In the genomic region with DNA sequence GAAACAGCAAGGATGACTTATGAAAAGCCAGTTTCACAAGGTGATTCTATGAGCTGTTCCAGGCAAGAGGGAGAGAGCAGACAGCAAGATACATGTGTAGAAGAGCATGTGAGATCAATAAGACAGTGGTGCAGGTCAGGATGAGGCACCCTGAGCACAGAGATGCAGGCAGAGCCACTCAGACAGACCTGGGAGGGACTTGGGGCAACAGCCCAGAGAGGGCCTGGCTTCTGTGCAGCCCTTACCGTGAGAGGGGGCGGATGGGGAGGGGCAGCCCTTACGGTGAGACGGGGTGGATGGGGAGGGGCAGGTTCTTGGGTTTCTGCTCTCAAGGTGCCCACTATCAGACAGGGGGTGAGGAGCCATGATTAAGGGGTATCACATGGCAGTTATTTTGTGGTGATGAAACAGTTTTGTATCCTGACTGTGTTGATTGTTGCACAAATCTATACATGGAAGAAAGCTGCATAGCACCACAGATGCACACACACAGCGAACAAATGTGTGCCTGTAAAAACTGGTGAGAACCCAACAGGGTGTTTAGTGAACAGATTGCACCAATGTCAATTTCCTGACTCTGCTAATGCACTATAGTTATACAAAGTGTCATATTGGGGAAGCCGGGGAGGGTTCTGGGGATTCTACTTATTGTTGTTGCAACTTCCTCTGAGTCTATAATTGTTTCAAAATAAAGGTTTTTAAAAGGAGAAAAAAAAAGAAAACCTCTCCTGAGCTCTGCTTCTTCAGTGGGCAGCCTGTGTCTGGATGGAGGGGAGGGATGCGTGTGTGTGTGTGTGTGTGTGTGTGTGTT, we compare ENCODE assay signal across 29 cellular contexts. TPM values are rescaled to one million over a fixed set of nuclear protein-coding genes. Genes with fewer than 3 reads are reported as not detected.
A peak's percentile ranks its signal among the peaks of the same experiment; 100 is the strongest.
DNase-seq lines count a peak whose midpoint lies in the region; ATAC-seq and TF ChIP-seq lines count a peak whose summit lies in the region.
"Had no signal": no experiment of that assay in that cellular context is flagged by ENCODE, and none has a peak within 500 bp of the region (broad histone marks: within the 10 kb centered on the region; RNA-seq: fewer than 3 reads in every experiment).

No MANE protein-coding gene starts in this region.

- ATAC-seq in GM23338, result peak; percentile 74
- peak; percentile 81 for ATAC-seq in WTC11
- ATAC-seq in GM21529 (IDR thresholded peaks at IDR 0.05; ENCODE audit: unreplicated experiment), result no peak
- ATAC-seq: activated CD8-positive, alpha-beta T cell treated with anti-CD3 and anti-CD28 coated beads for 36 hours; activated T-helper 17 cell treated with anti-CD3 and anti-CD28 coated beads, Interleukin-2, amount 50 U/mL, for 72 hours; right lobe of liver had no signal

- H2BK5ac ChIP-seq in neuronal stem cell (ENCODE audit: low read length), result no peak overlapping the region

- no peak overlapping the region for H2BK12ac ChIP-seq in neuronal stem cell (ENCODE audit: low read length)

- H4K8ac ChIP-seq in neuronal stem cell (ENCODE audit: low read depth, low read length), result no peak overlapping the region

- H3K36me3 ChIP-seq in GM23338 (ENCODE audit: insufficient read depth) (no peaks in the 10 kb centered on the region), neuronal stem cell (replicated peaks in 1 of 2; ENCODE audit: control insufficient read depth in 2 of 2, insufficient read depth in 2 of 2, low read length in 2 of 2) (no peaks in the 10 kb centered on the region), colonic mucosa (no peaks in the 10 kb centered on the region)
- H3K36me3 ChIP-seq in CD4-positive, alpha-beta memory T cell (ENCODE audit: insufficient read depth, low read length), result no peaks in the 10 kb centered on the region
- H3K36me3 ChIP-seq: BLaER1 treated with 17β-estradiol and CSF1 and Interleukin-3, amounts not matched to agents 10 nM and 100 nM; right lobe of liver had no signal

- WGBS in neuronal stem cell (ENCODE audit: extremely low coverage in 2 of 2, insufficient read length in 2 of 2, insufficient replicate concordance in 1 of 2), 2 donors, result no CpG with 5 or more reads among the region's 7 CpGs

- H3K27me3 ChIP-seq in GM23338 (ENCODE audit: insufficient read depth) (no peaks in the 10 kb centered on the region), neuronal stem cell (ENCODE audit: control insufficient read depth in 3 of 3, insufficient read depth in 3 of 3, low read depth in 1 of 3, low read length in 3 of 3) (peaks cover 0 to 12% (median 0%) of the 10 kb centered on the region in 3 experiments), colonic mucosa (no peaks in the 10 kb centered on the region)
- H3K27me3 ChIP-seq in CD4-positive, alpha-beta memory T cell (ENCODE audit: insufficient read depth, low read length), result no peaks in the 10 kb centered on the region
- H3K27me3 ChIP-seq: BLaER1 treated with 17β-estradiol and CSF1 and Interleukin-3, amounts not matched to agents 10 nM and 100 nM; right lobe of liver had no signal

- H2AFZ ChIP-seq in GM23338, result no peak overlapping the region
- no peak overlapping the region for H2AFZ ChIP-seq in neuronal stem cell (ENCODE audit: low read length)

- no peaks in the 10 kb centered on the region for H3K79me2 ChIP-seq in GM23338 (replicated peaks; ENCODE audit: insufficient read depth)

- H2AK5ac ChIP-seq in neuronal stem cell (ENCODE audit: low read depth, low read length), result no peak overlapping the region

- H3K36me3 Mint-ChIP-seq in GM23338 (ENCODE audit: low read depth), result no peaks in the 10 kb centered on the region
- no peaks in the 10 kb centered on the region for H3K36me3 Mint-ChIP-seq in WTC11
- H3K36me3 Mint-ChIP-seq in CD4-positive, alpha-beta memory T cell, result no peaks in the 10 kb centered on the region

- H3K4me3 Mint-ChIP-seq in GM23338 (no peak overlapping the region), WTC11 (no peak overlapping the region)
- H3K4me3 Mint-ChIP-seq in CD4-positive, alpha-beta memory T cell, result no peak overlapping the region
- H3K4me3 Mint-ChIP-seq: activated CD8-positive, alpha-beta T cell treated with anti-CD3 and anti-CD28 coated beads for 36 hours; activated T-helper 17 cell treated with anti-CD3 and anti-CD28 coated beads, Interleukin-2, amount 50 U/mL, for 72 hours had no signal

- peak overlapping the region; percentile 24 for H4K91ac ChIP-seq in neuronal stem cell (ENCODE audit: low read depth, low read length, poor library complexity)

- peaks cover 7% of the 10 kb centered on the region for H3K27me3 Mint-ChIP-seq in GM23338 (ENCODE audit: insufficient read depth, low read depth, poor library complexity)
- no peaks in the 10 kb centered on the region for H3K27me3 Mint-ChIP-seq in WTC11 (ENCODE audit: low read depth)
- peaks cover 2 to 4% of the 10 kb centered on the region in 2 donors for H3K27me3 Mint-ChIP-seq in CD4-positive, alpha-beta memory T cell

- CTCF ChIA-PET in WTC11 (lab: Charles Lee), result interaction anchor here (1.0 to 1.4 kb wide), 2 partner anchors 9 to 102 kb away, joined by 3 to 5 read pairs; no protein-coding TSS in a partner anchor
- CTCF ChIA-PET in CD4-positive, alpha-beta memory T cell (lab: Charles Lee; ENCODE audit: partially characterized antibody), result no interaction called here

- H3K4me1 ChIP-seq in GM23338 (ENCODE audit: insufficient read depth) (no peaks in the 10 kb centered on the region), neuronal stem cell (ENCODE audit: control insufficient read depth in 2 of 2, insufficient read depth in 1 of 2, low read depth in 1 of 2, low read length in 2 of 2) (peaks cover 0 to 7% of the 10 kb centered on the region in 2 donors), colonic mucosa (no peaks in the 10 kb centered on the region)
- no peaks in the 10 kb centered on the region for H3K4me1 ChIP-seq in CD4-positive, alpha-beta memory T cell (ENCODE audit: insufficient read depth, low read length)
- H3K4me1 ChIP-seq: right lobe of liver had no signal

- TF ChIP-seq CTCF in GM23338 (conservative IDR thresholded peaks at IDR 0.05; ENCODE audit: low read depth in 2 of 2), result no peak
- TF ChIP-seq CTCF in NB4 (IDR thresholded peaks at IDR 0.05; ENCODE audit: low read depth, low read length), result no peak
- TF ChIP-seq CTCF in WTC11 (IDR thresholded peaks at IDR 0.05), result no peak
- no peak for TF ChIP-seq CTCF in colonic mucosa (IDR thresholded peaks at IDR 0.05)

- H3K27ac Mint-ChIP-seq in GM23338 (no peak overlapping the region), WTC11 (no peak overlapping the region)
- peak overlapping the region in 1 of 7 donors; percentile 53 for H3K27ac Mint-ChIP-seq in CD4-positive, alpha-beta memory T cell
- H3K27ac Mint-ChIP-seq: activated CD8-positive, alpha-beta T cell treated with anti-CD3 and anti-CD28 coated beads for 36 hours; activated T-helper 17 cell treated with anti-CD3 and anti-CD28 coated beads, Interleukin-2, amount 50 U/mL, for 72 hours had no signal

- no peak overlapping the region for H3K4ac ChIP-seq in neuronal stem cell (ENCODE audit: low read length)

- no peak overlapping the region for H2BK120ac ChIP-seq in neuronal stem cell (ENCODE audit: low read depth, low read length)

- no peak overlapping the region for H3K4me3 ChIP-seq in GM23338
- H3K4me3 ChIP-seq in NB4 (ENCODE audit: low read depth, low read length), result no peak overlapping the region
- H3K4me3 ChIP-seq in neuronal stem cell (ENCODE audit: low read length in 2 of 2), result no peak overlapping the region
- H3K4me3 ChIP-seq in CD4-positive, alpha-beta memory T cell (ENCODE audit: low read length in 2 of 2), result no peak overlapping the region
- H3K4me3 ChIP-seq in colonic mucosa, result no peak overlapping the region
- H3K4me3 ChIP-seq: BLaER1 treated with 17β-estradiol and CSF1 and Interleukin-3, amounts not matched to agents 10 nM and 100 nM; right lobe of liver had no signal

- no peaks in the 10 kb centered on the region for H3K9me2 ChIP-seq in GM23338 (ENCODE audit: insufficient read depth)

- TF ChIP-seq POLR2A in NB4 (IDR thresholded peaks at IDR 0.05; ENCODE audit: extremely low read depth, insufficient read length), result no peak

- H3K9me3 ChIP-seq in neuronal stem cell (replicated peaks in 1 of 2; ENCODE audit: control insufficient read depth in 2 of 2, insufficient read depth in 1 of 2, low read depth in 1 of 2, low read length in 2 of 2) (no peaks in the 10 kb centered on the region), colonic mucosa (no peaks in the 10 kb centered on the region)
- no peaks in the 10 kb centered on the region for H3K9me3 ChIP-seq in CD4-positive, alpha-beta memory T cell (ENCODE audit: control insufficient read depth in 1 of 2, low read length in 2 of 2)
- H3K9me3 ChIP-seq: BLaER1 treated with 17β-estradiol and CSF1 and Interleukin-3, amounts not matched to agents 10 nM and 100 nM; right lobe of liver had no signal

- POLR2A ChIA-PET in WTC11 (lab: Charles Lee), result no interaction called here
- POLR2A ChIA-PET in CD4-positive, alpha-beta memory T cell (lab: Charles Lee; ENCODE audit: partially characterized antibody), result no interaction called here

- intact Hi-C loops in CD4-positive, alpha-beta memory T cell (cut with micrococcal nuclease), result no loop called here
- intact Hi-C loops in colonic mucosa (cut with DNase I), result no loop called here

- H3K4me1 Mint-ChIP-seq in GM23338 (peaks cover 14% of the 10 kb centered on the region), WTC11 (peaks cover 25% of the 10 kb centered on the region)
- peaks cover 9 to 17% (median 11%) of the 10 kb centered on the region in 4 donors for H3K4me1 Mint-ChIP-seq in CD4-positive, alpha-beta memory T cell
- H3K4me1 Mint-ChIP-seq: activated T-helper 17 cell treated with anti-CD3 and anti-CD28 coated beads, Interleukin-2, amount 50 U/mL, for 72 hours had no signal

- no peaks in the 10 kb centered on the region for H3F3A ChIP-seq in GM23338 (replicated peaks; ENCODE audit: low read depth)

- no peak overlapping the region for H3K23ac ChIP-seq in neuronal stem cell (ENCODE audit: low read depth, low read length, poor library complexity)

- H3K9me3 Mint-ChIP-seq in GM23338 (no peaks in the 10 kb centered on the region), WTC11 (peaks cover 6% of the 10 kb centered on the region)
- H3K9me3 Mint-ChIP-seq in CD4-positive, alpha-beta memory T cell, result no peaks in the 10 kb centered on the region
- H3K9me3 Mint-ChIP-seq: activated CD8-positive, alpha-beta T cell treated with anti-CD3 and anti-CD28 coated beads for 36 hours; activated T-helper 17 cell treated with anti-CD3 and anti-CD28 coated beads, Interleukin-2, amount 50 U/mL, for 72 hours had no signal

- no peaks in the 10 kb centered on the region for H4K20me1 ChIP-seq in GM23338 (replicated peaks; ENCODE audit: insufficient read depth)
- H4K20me1 ChIP-seq: BLaER1 treated with 17β-estradiol and CSF1 and Interleukin-3, amounts not matched to agents 10 nM and 100 nM had no signal

- no peak overlapping the region for H2BK15ac ChIP-seq in neuronal stem cell (ENCODE audit: low read length)

- DNase-seq in GM23338 (ENCODE audit: low spot score) (peak; percentile 7), NB4 (ENCODE audit: low read depth) (peak; percentile 70), WTC11 (ENCODE audit: low spot score) (no peak), neuronal stem cell (ENCODE audit: low spot score) (no peak), colonic mucosa (no peak), COLO829 (ENCODE audit: low spot score) (no peak)
- DNase-seq in CD4-positive, alpha-beta memory T cell, result no peak
- DNase-seq: activated CD4-positive, alpha-beta T cell treated with anti-CD3 and anti-CD28 coated beads for 1 hour; activated CD8-positive, alpha-beta T cell treated with anti-CD3 and anti-CD28 coated beads for 36 hours; activated naive CD4-positive, alpha-beta T cell treated with anti-CD3 and anti-CD28 coated beads, Interleukin-2, amount 50 U/mL, for 16 hours; amygdala; kidney; NCI-H1105; NCI-H2029; NCI-H226; NCI-H774; right lobe of liver; SHP77; stimulated activated CD4-positive, alpha-beta T cell treated with anti-CD3 and anti-CD28 coated beads, Interleukin-2, amount 100 ng/mL, for 48 hours had no signal

- H3K18ac ChIP-seq in neuronal stem cell (ENCODE audit: low read length), result peak overlapping the region; percentile 73

- no peak overlapping the region for H3K4me2 ChIP-seq in GM23338
- no peak overlapping the region for H3K4me2 ChIP-seq in neuronal stem cell (ENCODE audit: insufficient read depth, low read length, poor library complexity, severe bottlenecking)

- peak overlapping the region; percentile 38 for H3K9ac ChIP-seq in neuronal stem cell (ENCODE audit: low read depth, low read length, poor library complexity)
- no peak overlapping the region for H3K9ac ChIP-seq in colonic mucosa (ENCODE audit: low read depth in 2 of 2, low read length in 2 of 2)

- no peak overlapping the region for H3K14ac ChIP-seq in neuronal stem cell (ENCODE audit: low read length)

- H3K27ac ChIP-seq in GM23338 (ENCODE audit: low read depth) (no peak overlapping the region), neuronal stem cell (replicated peaks; ENCODE audit: low read length) (no peak overlapping the region), colonic mucosa (no peak overlapping the region)
- H3K27ac ChIP-seq in CD4-positive, alpha-beta memory T cell (ENCODE audit: low read depth, low read length), result no peak overlapping the region
- H3K27ac ChIP-seq: right lobe of liver had no signal

- no peaks in the 10 kb centered on the region for H3K79me1 ChIP-seq in neuronal stem cell (ENCODE audit: low read depth, low read length)

RNA-seq across cellular contexts. Expression of gene C22orf42, which starts 5.2 kb away (rescaled TPM):
- 0.23 and 0.76 TPM in 2 replicates for total RNA-seq in GM23338 (2014; rRNA removed; shearing (Covaris generic))
- polyA plus RNA-seq in GM23338 (2016; fragmentation: Nextera tagmentation; extraction: Ambion mirVana), result 0.49 and 1.2 TPM in 2 replicates
- total RNA-seq in WTC11 (2021) (0.61 to 0.78 TPM (median 0.69 TPM) in 3 replicates), colonic mucosa (not detected)
- 2.2 TPM for polyA plus RNA-seq in neuronal stem cell (2013, experiment 1 of 2)
- polyA plus RNA-seq in neuronal stem cell (2013, experiment 2 of 2), result 2.2 TPM
- not detected for total RNA-seq in CD4-positive, alpha-beta memory T cell
- not detected for polyA plus RNA-seq in CD4-positive, alpha-beta memory T cell
- total RNA-seq: activated CD8-positive, alpha-beta T cell treated with anti-CD3 and anti-CD28 coated beads for 36 hours; activated T-helper 17 cell treated with anti-CD3 and anti-CD28 coated beads, Interleukin-2, amount 50 U/mL, for 72 hours; chondrocyte; glomerular endothelial cell; kidney; lung microvascular endothelial cell; mucosa of gallbladder; posterior vena cava; right lobe of liver; subcutaneous adipose tissue; ureter had no signal

RNA-seq across cellular contexts. Expression of gene RFPL2, which starts 40.6 kb away (rescaled TPM):
- 1.3 TPM in 1 of 2 replicates, not detected in the other for total RNA-seq in GM23338 (2014; rRNA removed; shearing (Covaris generic))
- polyA plus RNA-seq in GM23338 (2016; fragmentation: Nextera tagmentation; extraction: Ambion mirVana), result 0.40 and 0.45 TPM in 2 replicates
- total RNA-seq in WTC11 (2021) (0.39 to 0.48 TPM (median 0.41 TPM) in 3 replicates), colonic mucosa (not detected)
- polyA plus RNA-seq in neuronal stem cell (2013, experiment 1 of 2), result 0.40 TPM
- 0.40 TPM for polyA plus RNA-seq in neuronal stem cell (2013, experiment 2 of 2)
- under 1 TPM; 0.61 to 0.81 TPM for total RNA-seq in CD4-positive, alpha-beta memory T cell
- 1 to 10 TPM; 3.6 to 4.7 TPM for polyA plus RNA-seq in CD4-positive, alpha-beta memory T cell
- total RNA-seq: activated CD8-positive, alpha-beta T cell treated with anti-CD3 and anti-CD28 coated beads for 36 hours; chondrocyte; glomerular endothelial cell; kidney; lung microvascular endothelial cell; posterior vena cava; ureter had no signal

Comparison
In these comparisons a context has a peak if more than half of its experiments do, and no peak if none do; other contexts are left out.
1. DNase-seq: peak in GM23338 (single experiment) and NB4 (single experiment); none in WTC11 (single experiment), neuronal stem cell (single experiment), CD4-positive, alpha-beta memory T cell (0 of 5), colonic mucosa (single experiment) and COLO829 (single experiment).